ENCODE assay signal across 1 cellular context in genomic region chr2:237689569-237690131, GRCh38.
TF ChIP-seq lines count a peak whose summit lies in the region.

No MANE protein-coding gene starts in this region.

TF ChIP-seq in HepG2, 621 proteins besides CTCF, POLR2A, EP300 and RAD21 (continued from another document):
- TF ChIP-seq, protein P1, sequence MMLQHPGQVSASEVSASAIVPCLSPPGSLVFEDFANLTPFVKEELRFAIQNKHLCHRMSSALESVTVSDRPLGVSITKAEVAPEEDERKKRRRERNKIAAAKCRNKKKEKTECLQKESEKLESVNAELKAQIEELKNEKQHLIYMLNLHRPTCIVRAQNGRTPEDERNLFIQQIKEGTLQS (CRISPR knock-in tag; IDR thresholded peaks at IDR 0.05): no peak
- TF ChIP-seq ZNF792 (CRISPR knock-in tag; IDR thresholded peaks at IDR 0.05) (no peak), HNF4A (CRISPR knock-in tag; IDR thresholded peaks at IDR 0.05) (no peak), ZFY (CRISPR knock-in tag; IDR thresholded peaks at IDR 0.05) (no peak), STAT5B (CRISPR knock-in tag; IDR thresholded peaks at IDR 0.05) (no peak), NFYB (CRISPR knock-in tag; IDR thresholded peaks at IDR 0.05) (no peak), NCOA1 (CRISPR knock-in tag; IDR thresholded peaks at IDR 0.05) (no peak)
